In the genomic region with DNA sequence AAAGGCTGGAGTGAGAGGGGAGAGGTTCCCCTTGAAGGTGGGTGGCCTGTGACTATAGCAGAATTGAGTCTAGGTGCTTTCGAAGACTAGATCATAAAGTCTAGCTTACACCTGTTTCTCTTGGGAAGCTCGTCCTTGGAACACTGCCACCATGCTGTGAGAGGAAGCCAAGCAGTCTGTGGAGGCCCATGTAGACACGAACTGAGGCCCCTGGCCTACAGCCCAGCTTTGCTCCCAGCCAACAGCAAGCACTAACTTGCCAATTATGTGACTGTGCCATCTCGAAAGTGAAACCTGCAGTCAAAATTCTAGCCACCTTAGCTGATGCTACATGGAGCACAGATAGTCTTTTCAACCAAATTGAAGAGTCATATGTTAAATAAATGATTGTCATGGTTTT, we compare ENCODE assay signal across 8 cellular contexts.
DNase-seq lines count a peak whose midpoint lies in the region; ATAC-seq and TF ChIP-seq lines count a peak whose summit lies in the region.

No MANE protein-coding gene starts in this region.

- no peaks in the 10 kb centered on the region for H3K36me3 ChIP-seq in endodermal cell (ENCODE audit: control insufficient read depth, insufficient read depth, low read length)

- H3K27ac Mint-ChIP-seq in endodermal cell, result peak overlapping the region; percentile 21
- no peak overlapping the region for H3K27ac Mint-ChIP-seq in progenitor cell of endocrine pancreas

- no peak overlapping the region for H3K9ac ChIP-seq in endodermal cell (ENCODE audit: extremely low read depth, low read length, poor library complexity, severe bottlenecking)

- H3K36me3 Mint-ChIP-seq in endodermal cell (ENCODE audit: low read depth), result no peaks in the 10 kb centered on the region
- H3K36me3 Mint-ChIP-seq in progenitor cell of endocrine pancreas (ENCODE audit: insufficient read depth), result no peaks in the 10 kb centered on the region

- ATAC-seq in GM18508 (IDR thresholded peaks at IDR 0.05; ENCODE audit: insufficient read depth, unreplicated experiment), result peak; percentile 88
- peak; percentile 87 for ATAC-seq in HG02973 (IDR thresholded peaks at IDR 0.05; ENCODE audit: unreplicated experiment)
- ATAC-seq in HG03097 (IDR thresholded peaks at IDR 0.05; ENCODE audit: low FRiP score, unreplicated experiment), result no peak

- peaks cover 2% of the 10 kb centered on the region for H3K4me1 Mint-ChIP-seq in endodermal cell
- peaks cover 7% of the 10 kb centered on the region for H3K4me1 Mint-ChIP-seq in progenitor cell of endocrine pancreas (ENCODE audit: low read depth)

- H3K27me3 Mint-ChIP-seq in endodermal cell (ENCODE audit: insufficient read depth), result no peaks in the 10 kb centered on the region
- no peaks in the 10 kb centered on the region for H3K27me3 Mint-ChIP-seq in progenitor cell of endocrine pancreas

- no peaks in the 10 kb centered on the region for H3K27me3 ChIP-seq in endodermal cell (ENCODE audit: control insufficient read depth, insufficient read depth, low read length, poor library complexity, severe bottlenecking)

- no peaks in the 10 kb centered on the region for H3K4me1 ChIP-seq in endodermal cell (ENCODE audit: control insufficient read depth, insufficient read depth, low read length)

- DNase-seq in A172 (ENCODE audit: low spot score) (peak; percentile 54), NCI-H69 (lab: John Stamatoyannopoulos, UW) (peak; percentile 81), endodermal cell (peak; percentile 65), progenitor cell of endocrine pancreas (ENCODE audit: low spot score, unreplicated experiment) (no peak), RKO (ENCODE audit: low spot score) (no peak)

- 78 to 82% methylated on average over 3 to 4 of the region's 4 CpGs for WGBS in endodermal cell (ENCODE audit: insufficient coverage in 1 of 2, insufficient read length in 1 of 2), 2 experiments

- no peak overlapping the region for H3K27ac ChIP-seq in endodermal cell (ENCODE audit: low read depth, low read length)

- H3K4me3 ChIP-seq in endodermal cell (ENCODE audit: low read length), result no peak overlapping the region

- no peaks in the 10 kb centered on the region for H3K9me3 Mint-ChIP-seq in endodermal cell
- no peaks in the 10 kb centered on the region for H3K9me3 Mint-ChIP-seq in progenitor cell of endocrine pancreas (ENCODE audit: low read depth)

- H3K4me3 Mint-ChIP-seq in endodermal cell, result no peak overlapping the region
- H3K4me3 Mint-ChIP-seq in progenitor cell of endocrine pancreas (ENCODE audit: low read depth), result no peak overlapping the region

- peak; percentile 69 for TF ChIP-seq CTCF in endodermal cell (conservative IDR thresholded peaks at IDR 0.05)
- TF ChIP-seq CTCF in progenitor cell of endocrine pancreas (IDR thresholded peaks at IDR 0.05; ENCODE audit: unreplicated experiment), result peak; percentile 23

- no peaks in the 10 kb centered on the region for H3K9me3 ChIP-seq in endodermal cell (ENCODE audit: control insufficient read depth, low read length)

Comparison
In these comparisons a context has a peak if more than half of its experiments do, and no peak if none do; other contexts are left out.
1. DNase-seq: peak in A172 (single experiment), NCI-H69 (single experiment) and endodermal cell (single experiment); none in progenitor cell of endocrine pancreas (single experiment) and RKO (single experiment).